Comparison of ENCODE assay signal across 15 cellular contexts in the genomic region with DNA sequence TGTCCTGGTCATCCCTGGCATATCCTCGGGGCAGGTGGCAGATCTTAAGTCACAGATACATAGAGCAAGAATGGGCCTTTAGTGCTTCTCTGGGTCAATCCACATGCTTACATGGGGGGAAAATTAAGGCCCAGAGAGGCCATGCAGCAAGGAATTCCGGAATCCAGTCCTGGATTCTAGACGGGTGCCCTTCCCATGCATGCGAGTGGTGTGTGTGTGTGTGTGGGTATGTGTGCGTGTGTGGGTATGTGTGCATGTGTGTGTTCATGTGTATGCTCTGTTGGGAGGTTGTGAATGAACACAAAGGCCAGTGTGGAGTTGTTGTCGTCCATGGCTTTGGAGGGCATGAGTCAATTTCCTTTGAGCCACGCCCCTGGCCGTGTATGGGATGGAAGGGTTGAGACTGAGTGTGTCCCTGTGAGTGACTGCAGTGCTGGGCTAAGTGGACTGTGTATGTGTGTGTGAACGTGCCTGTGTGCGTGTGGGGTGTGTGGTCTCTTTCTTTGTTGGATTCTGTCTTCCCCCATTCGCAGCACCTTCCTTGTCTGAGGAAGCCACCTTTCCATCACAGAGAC. TPM values are rescaled to one million over a fixed set of nuclear protein-coding genes. Genes with fewer than 3 reads are reported as not detected.
DNase-seq lines count a peak whose midpoint lies in the region; ATAC-seq, FAIRE-seq and TF ChIP-seq lines count a peak whose summit lies in the region.
"Had no signal": no experiment of that assay in that cellular context is flagged by ENCODE, and none has a peak within 500 bp of the region (broad histone marks: within the 10 kb centered on the region; RNA-seq: fewer than 3 reads in every experiment).

No MANE protein-coding gene starts in this region.

- H3K9me1 ChIP-seq in endothelial cell of umbilical vein (replicated peaks; ENCODE audit: control insufficient read depth, extremely low read depth, insufficient read depth, low read length) = no peaks in the 10 kb centered on the region

- BruUV-seq in endothelial cell of umbilical vein (replicated peaks; lab: Mats Ljungman, UMichigan) = no TSS peak

- TF ChIP-seq CTCF in endothelial cell of umbilical vein (IDR thresholded peaks at IDR 0.05; ENCODE audit: extremely low read depth in 1 of 2, insufficient read depth in 1 of 2, low read depth in 1 of 2, low read length in 2 of 2) (no peak), stomach (IDR thresholded peaks at IDR 0.05) (no peak)

- peaks cover 9% of the 10 kb centered on the region for H3K4me1 ChIP-seq in endothelial cell of umbilical vein (ENCODE audit: control insufficient read depth, extremely low read depth, insufficient read depth, low read length)
- no peaks in the 10 kb centered on the region for H3K4me1 ChIP-seq in stomach

- H3K9ac ChIP-seq in endothelial cell of umbilical vein (replicated peaks; ENCODE audit: extremely low read depth, insufficient read depth, low read length) = no peak overlapping the region

- H3K4me3 ChIP-seq in endothelial cell of umbilical vein (replicated peaks in 1 of 3; ENCODE audit: insufficient read depth in 1 of 3, low read depth in 1 of 3, low read length in 3 of 3) (no peak overlapping the region), stomach (no peak overlapping the region)

- no peak for ATAC-seq in HG03565 (IDR thresholded peaks at IDR 0.05; ENCODE audit: unreplicated experiment)
- ATAC-seq in activated naive CD8-positive, alpha-beta T cell treated with anti-CD3 and anti-CD28 coated beads, Interleukin-2, amount 50 U/mL, for 24 hours = no peak
- ATAC-seq: left colon; stimulated activated naive B cell treated with anti-CD40 and anti-IgM and Interleukin-4, amounts not matched to agents 10 μg/mL and 1 μg/mL and 100 μg/mL, for 72 hours had no signal

- H3K9me3 Mint-ChIP-seq in activated CD4-positive, alpha-beta T cell treated with anti-CD3 and anti-CD28 coated beads, Interleukin-2, amount 10 ng/mL, durations not matched to agents 24 days and 14 days = no peaks in the 10 kb centered on the region
- no peaks in the 10 kb centered on the region for H3K9me3 Mint-ChIP-seq in activated naive CD8-positive, alpha-beta T cell treated with anti-CD3 and anti-CD28 coated beads, Interleukin-2, amount 50 U/mL, for 24 hours
- H3K9me3 Mint-ChIP-seq: activated T-cell treated with anti-CD3 and anti-CD28 coated beads, Interleukin-2, amount 50 U/mL, for 24 hours; brain; stimulated activated naive B cell treated with anti-CD40 and anti-IgM and Interleukin-4, amounts not matched to agents 10 μg/mL and 1 μg/mL and 100 μg/mL, for 72 hours had no signal

- peak overlapping the region; percentile 11 for H3K27ac Mint-ChIP-seq in activated CD4-positive, alpha-beta T cell treated with anti-CD3 and anti-CD28 coated beads, Interleukin-2, amount 10 ng/mL, durations not matched to agents 24 days and 14 days
- no peak overlapping the region for H3K27ac Mint-ChIP-seq in activated naive CD8-positive, alpha-beta T cell treated with anti-CD3 and anti-CD28 coated beads, Interleukin-2, amount 50 U/mL, for 24 hours
- H3K27ac Mint-ChIP-seq: activated T-cell treated with anti-CD3 and anti-CD28 coated beads, Interleukin-2, amount 50 U/mL, for 24 hours had no signal

- intact Hi-C loops in activated CD4-positive, alpha-beta T cell treated with anti-CD3 and anti-CD28 coated beads, Interleukin-2, amount 10 ng/mL, durations not matched to agents 24 days and 14 days (cut with micrococcal nuclease) = no loop called here
- intact Hi-C loops in endothelial cell of umbilical vein (cut with micrococcal nuclease) = loop anchor here (1.0 to 10.0 kb wide), 2 partner anchors 33 to 422 kb away; a partner anchor contains a TSS
- intact Hi-C loops in stomach (cut with DNase I; ENCODE audit: low total_unique reads) = no loop called here

- TF ChIP-seq POLR2A in endothelial cell of umbilical vein (IDR thresholded peaks at IDR 0.05; ENCODE audit: low read depth, low read length) = no peak
- no peak for TF ChIP-seq POLR2A in stomach (IDR thresholded peaks at IDR 0.05)

- FAIRE-seq in RCC 7860 (lab: Jason Lieb, UNC) (peak; percentile 2), endothelial cell of umbilical vein (lab: Jason Lieb, UNC) (peak; percentile 94)
- FAIRE-seq: TTC549 had no signal

- H3K36me3 Mint-ChIP-seq in activated CD4-positive, alpha-beta T cell treated with anti-CD3 and anti-CD28 coated beads, Interleukin-2, amount 10 ng/mL, durations not matched to agents 24 days and 14 days (ENCODE audit: low read depth) = no peaks in the 10 kb centered on the region
- no peaks in the 10 kb centered on the region for H3K36me3 Mint-ChIP-seq in activated naive CD8-positive, alpha-beta T cell treated with anti-CD3 and anti-CD28 coated beads, Interleukin-2, amount 50 U/mL, for 24 hours (ENCODE audit: low read depth)
- H3K36me3 Mint-ChIP-seq: brain; stimulated activated naive B cell treated with anti-CD40 and anti-IgM and Interleukin-4, amounts not matched to agents 10 μg/mL and 1 μg/mL and 100 μg/mL, for 72 hours had no signal

- peaks cover 5 to 9% of the 10 kb centered on the region in 2 experiments for H3K27me3 ChIP-seq in endothelial cell of umbilical vein (ENCODE audit: control insufficient read depth in 2 of 2, insufficient read depth in 2 of 2, low read length in 2 of 2)
- H3K27me3 ChIP-seq in stomach = peaks cover 0 to 64% (median 27%) of the 10 kb centered on the region in 3 donors

- no peak for DNase-seq in activated CD4-positive, alpha-beta T cell treated with anti-CD3 and anti-CD28 coated beads, Interleukin-2, amount 10 ng/mL, durations not matched to agents 24 days and 14 days
- no peak for DNase-seq in activated CD4-positive, alpha-beta T cell treated with anti-CD3 and anti-CD28 coated beads, Interleukin-2, amount 50 U/mL, for 1 hour
- DNase-seq in RCC 7860 (ENCODE audit: low spot score) = peak; percentile 37
- peak; percentile 77 for DNase-seq in endothelial cell of umbilical vein (ENCODE audit: low read depth, low spot score)
- DNase-seq in stomach = peak; percentile 38
- no peak for DNase-seq in activated T-cell treated with anti-CD3 and anti-CD28 coated beads, Interleukin-2, amount 50 U/mL, for 48 hours
- no peak for DNase-seq in activated naive CD8-positive, alpha-beta T cell treated with anti-CD3 and anti-CD28 coated beads, Interleukin-2, amount 50 U/mL, for 24 hours
- DNase-seq: activated T-cell treated with anti-CD3 and anti-CD28 coated beads, Interleukin-2, amount 50 U/mL, for 24 hours; left colon; NCI-H1930; OCI-M1; stimulated activated naive B cell treated with anti-CD40 and anti-IgM and Interleukin-4, amounts not matched to agents 10 μg/mL and 1 μg/mL and 100 μg/mL, for 72 hours had no signal

- peaks cover 28% of the 10 kb centered on the region for H3K27me3 Mint-ChIP-seq in activated CD4-positive, alpha-beta T cell treated with anti-CD3 and anti-CD28 coated beads, Interleukin-2, amount 10 ng/mL, durations not matched to agents 24 days and 14 days
- H3K27me3 Mint-ChIP-seq in activated naive CD8-positive, alpha-beta T cell treated with anti-CD3 and anti-CD28 coated beads, Interleukin-2, amount 50 U/mL, for 24 hours = peaks cover 34% of the 10 kb centered on the region

- CTCF ChIA-PET in endothelial cell of umbilical vein (lab: Charles Lee) = no interaction called here

- H3K27ac ChIP-seq in endothelial cell of umbilical vein (ENCODE audit: insufficient read depth, low read depth, low read length) (no peak overlapping the region), stomach (no peak overlapping the region)

- POLR2A ChIA-PET in endothelial cell of umbilical vein (lab: Charles Lee) = no interaction called here

- no peaks in the 10 kb centered on the region for H3K36me3 ChIP-seq in endothelial cell of umbilical vein (ENCODE audit: control insufficient read depth in 2 of 2, extremely low read depth in 1 of 2, insufficient read depth in 2 of 2, low read length in 2 of 2)
- H3K36me3 ChIP-seq in stomach = no peaks in the 10 kb centered on the region

- WGBS in stomach, 5 donors = 56 to 67% (median 58%) methylated on average over 11 of the region's 11 CpGs

- TF ChIP-seq EP300 in stomach (IDR thresholded peaks at IDR 0.05) = no peak

- H2AFZ ChIP-seq in endothelial cell of umbilical vein (ENCODE audit: low read depth, low read length) = peak overlapping the region; percentile 67

- H3K79me2 ChIP-seq in endothelial cell of umbilical vein (ENCODE audit: control insufficient read depth, insufficient read depth, low read length) = no peaks in the 10 kb centered on the region

- H3K4me3 Mint-ChIP-seq in activated CD4-positive, alpha-beta T cell treated with anti-CD3 and anti-CD28 coated beads, Interleukin-2, amount 10 ng/mL, durations not matched to agents 24 days and 14 days = no peak overlapping the region
- no peak overlapping the region for H3K4me3 Mint-ChIP-seq in activated naive CD8-positive, alpha-beta T cell treated with anti-CD3 and anti-CD28 coated beads, Interleukin-2, amount 50 U/mL, for 24 hours
- H3K4me3 Mint-ChIP-seq: activated T-cell treated with anti-CD3 and anti-CD28 coated beads, Interleukin-2, amount 50 U/mL, for 24 hours; brain; stimulated activated naive B cell treated with anti-CD40 and anti-IgM and Interleukin-4, amounts not matched to agents 10 μg/mL and 1 μg/mL and 100 μg/mL, for 72 hours had no signal

- H3K9me3 ChIP-seq in endothelial cell of umbilical vein (replicated peaks; ENCODE audit: control insufficient read depth, insufficient read depth, low read length) = no peaks in the 10 kb centered on the region
- no peaks in the 10 kb centered on the region for H3K9me3 ChIP-seq in stomach

- H3K4me1 Mint-ChIP-seq in activated CD4-positive, alpha-beta T cell treated with anti-CD3 and anti-CD28 coated beads, Interleukin-2, amount 10 ng/mL, durations not matched to agents 24 days and 14 days = no peaks in the 10 kb centered on the region
- peaks cover 5% of the 10 kb centered on the region for H3K4me1 Mint-ChIP-seq in activated naive CD8-positive, alpha-beta T cell treated with anti-CD3 and anti-CD28 coated beads, Interleukin-2, amount 50 U/mL, for 24 hours

- H3K4me2 ChIP-seq in endothelial cell of umbilical vein (ENCODE audit: insufficient read depth, low read length) = peak overlapping the region; percentile 4

- dilution Hi-C loops in endothelial cell of umbilical vein (cut with MboI; ENCODE audit: extremely low pct_ligation_motif_present, low sequenced_read_pairs) = no loop called here

- no peaks in the 10 kb centered on the region for H4K20me1 ChIP-seq in endothelial cell of umbilical vein (replicated peaks; ENCODE audit: control insufficient read depth, extremely low read depth, insufficient read depth, low read length)

RNA-seq across cellular contexts. Expression of a gene that starts 33.4 kb away (rescaled TPM):
- total RNA-seq in activated CD4-positive, alpha-beta T cell treated with anti-CD3 and anti-CD28 coated beads, Interleukin-2, amount 10 ng/mL, durations not matched to agents 24 days and 14 days = 353 and 367 TPM in 2 replicates
- 192 and 201 TPM in 2 replicates for total RNA-seq in endothelial cell of umbilical vein
- polyA plus RNA-seq in endothelial cell of umbilical vein = 374 and 413 TPM in 2 replicates
- polyA plus RNA-seq in endothelial cell of umbilical vein (2011; cell fraction: cytosol; rRNA removed) = 391 and 464 TPM in 2 replicates
- 364 and 367 TPM in 2 replicates for polyA plus RNA-seq in endothelial cell of umbilical vein (2011; cell fraction: nucleus; rRNA removed)
- 201 and 234 TPM in 2 replicates for polyA plus RNA-seq in endothelial cell of umbilical vein (2012)
- polyA minus RNA-seq in endothelial cell of umbilical vein = 384 and 389 TPM in 2 replicates
- polyA minus RNA-seq in endothelial cell of umbilical vein (2011; cell fraction: cytosol; rRNA and poly(A)+ RNA removed) = 159 TPM
- 132 and 157 TPM in 2 replicates for polyA minus RNA-seq in endothelial cell of umbilical vein (2011; cell fraction: nucleus; rRNA and poly(A)+ RNA removed)
- 100 to 1,000 TPM in 4 of 5 donors, 10 to 100 TPM in 1; 80.4 to 212 (median 160) TPM for total RNA-seq in stomach
- 100 to 1,000 TPM; 172 to 242 (median 230) TPM for polyA plus RNA-seq in stomach

RNA-seq across cellular contexts. Expression of a gene that starts 55.5 kb away (rescaled TPM):
- 25.4 and 26.3 TPM in 2 replicates for total RNA-seq in activated CD4-positive, alpha-beta T cell treated with anti-CD3 and anti-CD28 coated beads, Interleukin-2, amount 10 ng/mL, durations not matched to agents 24 days and 14 days
- total RNA-seq in endothelial cell of umbilical vein = 14.0 and 20.4 TPM in 2 replicates
- polyA plus RNA-seq in endothelial cell of umbilical vein = 8.0 and 8.4 TPM in 2 replicates
- polyA plus RNA-seq in endothelial cell of umbilical vein (2011; cell fraction: cytosol; rRNA removed) = 6.3 and 6.5 TPM in 2 replicates
- 4.6 and 4.8 TPM in 2 replicates for polyA plus RNA-seq in endothelial cell of umbilical vein (2011; cell fraction: nucleus; rRNA removed)
- polyA plus RNA-seq in endothelial cell of umbilical vein (2012) = 10.8 and 12.5 TPM in 2 replicates
- polyA minus RNA-seq in endothelial cell of umbilical vein = 8.4 and 9.0 TPM in 2 replicates
- polyA minus RNA-seq in endothelial cell of umbilical vein (2011; cell fraction: cytosol; rRNA and poly(A)+ RNA removed) = 13.6 TPM
- 3.6 TPM in 2 replicates for polyA minus RNA-seq in endothelial cell of umbilical vein (2011; cell fraction: nucleus; rRNA and poly(A)+ RNA removed)
- 10 to 100 TPM in 1 of 5 donors, 1 to 10 TPM in 4; 2.9 to 17.5 (median 6.5) TPM for total RNA-seq in stomach
- 1 to 10 TPM in 2 of 3 donors, under 1 TPM in 1; 0.76 to 2.5 (median 1.9) TPM for polyA plus RNA-seq in stomach

Comparison
In these comparisons a context has a peak if more than half of its experiments do, and no peak if none do; other contexts are left out.
1. DNase-seq: peak in RCC 7860 (single experiment), endothelial cell of umbilical vein (single experiment) and stomach (single experiment); none in activated CD4-positive, alpha-beta T cell treated with anti-CD3 and anti-CD28 coated beads, Interleukin-2, amount 10 ng/mL, durations not matched to agents 24 days and 14 days (single experiment), activated CD4-positive, alpha-beta T cell treated with anti-CD3 and anti-CD28 coated beads, Interleukin-2, amount 50 U/mL, for 1 hour (single experiment), activated T-cell treated with anti-CD3 and anti-CD28 coated beads, Interleukin-2, amount 50 U/mL, for 48 hours (0 of 2) and activated naive CD8-positive, alpha-beta T cell treated with anti-CD3 and anti-CD28 coated beads, Interleukin-2, amount 50 U/mL, for 24 hours (single experiment).